ENCODE assay signal across 1 cellular context in the genomic region with DNA sequence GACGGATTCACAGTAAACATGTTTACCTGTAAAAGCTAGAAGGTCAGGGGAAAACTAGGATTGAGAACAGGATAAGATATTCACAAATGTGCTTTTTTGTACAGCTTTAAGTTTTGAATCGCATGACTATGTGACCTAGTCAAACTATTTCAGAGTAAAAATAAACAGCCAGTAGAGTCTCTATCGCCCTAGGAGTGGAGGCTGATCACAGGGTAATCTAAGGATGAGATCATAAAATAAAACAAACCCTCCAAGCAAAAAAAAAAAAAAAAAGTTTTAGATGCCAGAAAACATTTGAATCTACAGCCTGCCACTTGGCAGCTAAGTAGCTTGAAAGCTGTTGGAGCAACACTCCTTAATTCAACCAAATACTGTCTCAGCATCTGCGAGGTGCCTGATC.
TF ChIP-seq lines count a peak whose summit lies in the region.

No MANE protein-coding gene starts in this region.

TF ChIP-seq in K562, 482 proteins besides CTCF, POLR2A, EP300 and RAD21:
- no peak for TF ChIP-seq SMAD3 (CRISPR knock-in tag; conservative IDR thresholded peaks at IDR 0.05)
- no peak for TF ChIP-seq NCOR1 (IDR thresholded peaks at IDR 0.05)
- no peak for TF ChIP-seq ZNF644 (tag; IDR thresholded peaks at IDR 0.05; ENCODE audit: low read depth)
- TF ChIP-seq SFPQ (IDR thresholded peaks at IDR 0.05; ENCODE audit: low read depth, low read length), result no peak
- no peak for TF ChIP-seq FOS (IDR thresholded peaks at IDR 0.05; ENCODE audit: extremely low read depth, insufficient read length)
- TF ChIP-seq, protein P1, sequence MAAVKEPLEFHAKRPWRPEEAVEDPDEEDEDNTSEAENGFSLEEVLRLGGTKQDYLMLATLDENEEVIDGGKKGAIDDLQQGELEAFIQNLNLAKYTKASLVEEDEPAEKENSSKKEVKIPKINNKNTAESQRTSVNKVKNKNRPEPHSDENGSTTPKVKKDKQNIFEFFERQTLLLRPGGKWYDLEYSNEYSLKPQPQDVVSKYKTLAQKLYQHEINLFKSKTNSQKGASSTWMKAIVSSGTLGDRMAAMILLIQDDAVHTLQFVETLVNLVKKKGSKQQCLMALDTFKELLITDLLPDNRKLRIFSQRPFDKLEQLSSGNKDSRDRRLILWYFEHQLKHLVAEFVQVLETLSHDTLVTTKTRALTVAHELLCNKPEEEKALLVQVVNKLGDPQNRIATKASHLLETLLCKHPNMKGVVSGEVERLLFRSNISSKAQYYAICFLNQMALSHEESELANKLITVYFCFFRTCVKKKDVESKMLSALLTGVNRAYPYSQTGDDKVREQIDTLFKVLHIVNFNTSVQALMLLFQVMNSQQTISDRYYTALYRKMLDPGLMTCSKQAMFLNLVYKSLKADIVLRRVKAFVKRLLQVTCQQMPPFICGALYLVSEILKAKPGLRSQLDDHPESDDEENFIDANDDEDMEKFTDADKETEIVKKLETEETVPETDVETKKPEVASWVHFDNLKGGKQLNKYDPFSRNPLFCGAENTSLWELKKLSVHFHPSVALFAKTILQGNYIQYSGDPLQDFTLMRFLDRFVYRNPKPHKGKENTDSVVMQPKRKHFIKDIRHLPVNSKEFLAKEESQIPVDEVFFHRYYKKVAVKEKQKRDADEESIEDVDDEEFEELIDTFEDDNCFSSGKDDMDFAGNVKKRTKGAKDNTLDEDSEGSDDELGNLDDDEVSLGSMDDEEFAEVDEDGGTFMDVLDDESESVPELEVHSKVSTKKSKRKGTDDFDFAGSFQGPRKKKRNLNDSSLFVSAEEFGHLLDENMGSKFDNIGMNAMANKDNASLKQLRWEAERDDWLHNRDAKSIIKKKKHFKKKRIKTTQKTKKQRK (IDR thresholded peaks at IDR 0.05; ENCODE audit: borderline replicate concordance, low read depth, low read length), result no peak
- no peak for TF ChIP-seq STAT6 (CRISPR knock-in tag; IDR thresholded peaks at IDR 0.05)
- TF ChIP-seq NFATC3 (IDR thresholded peaks at IDR 0.05), result no peak
- TF ChIP-seq NELFE (IDR thresholded peaks at IDR 0.05; ENCODE audit: insufficient read depth, insufficient read length), result no peak
- TF ChIP-seq ZNF668 (CRISPR knock-in tag; IDR thresholded peaks at IDR 0.05), result no peak
- TF ChIP-seq, protein P2, sequence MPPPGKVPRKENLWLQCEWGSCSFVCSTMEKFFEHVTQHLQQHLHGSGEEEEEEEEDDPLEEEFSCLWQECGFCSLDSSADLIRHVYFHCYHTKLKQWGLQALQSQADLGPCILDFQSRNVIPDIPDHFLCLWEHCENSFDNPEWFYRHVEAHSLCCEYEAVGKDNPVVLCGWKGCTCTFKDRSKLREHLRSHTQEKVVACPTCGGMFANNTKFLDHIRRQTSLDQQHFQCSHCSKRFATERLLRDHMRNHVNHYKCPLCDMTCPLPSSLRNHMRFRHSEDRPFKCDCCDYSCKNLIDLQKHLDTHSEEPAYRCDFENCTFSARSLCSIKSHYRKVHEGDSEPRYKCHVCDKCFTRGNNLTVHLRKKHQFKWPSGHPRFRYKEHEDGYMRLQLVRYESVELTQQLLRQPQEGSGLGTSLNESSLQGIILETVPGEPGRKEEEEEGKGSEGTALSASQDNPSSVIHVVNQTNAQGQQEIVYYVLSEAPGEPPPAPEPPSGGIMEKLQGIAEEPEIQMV (tag; conservative IDR thresholded peaks at IDR 0.05; ENCODE audit: low read depth), result no peak
- TF ChIP-seq MCM2 (IDR thresholded peaks at IDR 0.05; ENCODE audit: low read depth), result no peak
- no peak for TF ChIP-seq CBFB (CRISPR knock-in tag; IDR thresholded peaks at IDR 0.05)
- TF ChIP-seq BRD4 (IDR thresholded peaks at IDR 0.05), result no peak
- TF ChIP-seq LEF1 (IDR thresholded peaks at IDR 0.05), result no peak
